In the genomic region with DNA sequence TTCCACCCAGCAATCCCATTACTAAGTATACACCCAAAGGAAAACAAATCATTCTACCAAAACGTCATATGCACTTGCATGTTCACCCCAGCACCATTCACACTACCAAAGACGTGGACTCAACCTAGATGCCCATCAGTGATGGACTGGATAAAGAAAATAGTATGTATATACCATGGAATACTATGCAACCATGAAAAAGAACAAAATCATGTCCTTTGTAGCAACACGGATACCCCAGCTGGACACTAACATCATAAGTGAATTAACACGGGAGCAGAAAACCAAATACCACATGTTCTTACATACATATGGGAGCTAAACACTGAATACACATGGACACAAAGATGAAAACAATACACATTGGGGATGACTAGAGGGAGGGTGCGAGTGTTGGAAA, we compare ENCODE assay signal across 1 cellular context.
TF ChIP-seq lines count a peak whose summit lies in the region.

No MANE protein-coding gene starts in this region.

TF ChIP-seq in HEK293, 187 proteins besides CTCF, POLR2A, EP300 and RAD21 (continued from another document):
- no peak for TF ChIP-seq HIC1 (tag by site-specific recombination; IDR thresholded peaks at IDR 0.05)
- no peak for TF ChIP-seq OSR2 (tag by site-specific recombination; IDR thresholded peaks at IDR 0.05)
- TF ChIP-seq MYNN (tag by site-specific recombination; IDR thresholded peaks at IDR 0.05; ENCODE audit: borderline replicate concordance) = no peak
TF ChIP-seq in HEK293: peak in this region for 2.
